In genomic region chr10:103969436-103969835, GRCh38 we compare ENCODE assay signal across 9 cellular contexts. TPM values are rescaled to one million over a fixed set of nuclear protein-coding genes. Genes with fewer than 3 reads are reported as not detected.
A peak's percentile ranks its signal among the peaks of the same experiment; 100 is the strongest.
DNase-seq lines count a peak whose midpoint lies in the region; ATAC-seq, FAIRE-seq and TF ChIP-seq lines count a peak whose summit lies in the region.
"Had no signal": no experiment of that assay in that cellular context is flagged by ENCODE, and none has a peak within 500 bp of the region (broad histone marks: within the 10 kb centered on the region; RNA-seq: fewer than 3 reads in every experiment).

No MANE protein-coding gene starts in this region.

- peak; percentile 26 for FAIRE-seq in GM12891 (lab: Jason Lieb, UNC)

- peak overlapping the region; percentile 64 for H3K4me3 ChIP-seq in skeletal muscle cell (ENCODE audit: low read depth, low read length)

- TF ChIP-seq POLR2A in GM12891 (IDR thresholded peaks at IDR 0.05; ENCODE audit: low read depth, low read length) = no peak

- no peak for DNase-seq in GM12891 (ENCODE audit: insufficient read length, low spot score)
- peak; percentile 48 for DNase-seq in SK-MEL-5 (ENCODE audit: low read depth, low spot score)
- peak; percentile 9 for DNase-seq in fibroblast of peridontal ligament (ENCODE audit: extremely low read depth)
- DNase-seq in skeletal muscle cell (ENCODE audit: low read depth) = no peak
- no peak for DNase-seq in SHP77 (lab: John Stamatoyannopoulos, UW)
- DNase-seq in NCI-H2227 (lab: John Stamatoyannopoulos, UW; ENCODE audit: unreplicated experiment) = no peak

- in situ Hi-C loops in SK-MEL-5 (cut with HindIII; ENCODE audit: low pct_unique_long_range_greater_than_20kb, low sequenced_read_pairs) = no loop called here

- ATAC-seq in HG03095 (IDR thresholded peaks at IDR 0.05; ENCODE audit: unreplicated experiment) = no peak
- ATAC-seq in HG02588 (IDR thresholded peaks at IDR 0.05; ENCODE audit: unreplicated experiment) = no peak
- ATAC-seq: esophagus mucosa had no signal

TF ChIP-seq in GM12891, 5 proteins besides CTCF, POLR2A, EP300 and RAD21:
- TF ChIP-seq POLR2AphosphoS5 (IDR thresholded peaks at IDR 0.05; ENCODE audit: low read depth, low read length) = no peak
- TF ChIP-seq POU2F2 (IDR thresholded peaks at IDR 0.05; ENCODE audit: low read depth, low read length) = no peak
- no peak for TF ChIP-seq TAF1 (IDR thresholded peaks at IDR 0.05; ENCODE audit: low read depth, low read length)
- TF ChIP-seq PAX5 (IDR thresholded peaks at IDR 0.05; ENCODE audit: insufficient read depth, low read length, severe bottlenecking) = no peak
- TF ChIP-seq SPI1 (IDR thresholded peaks at IDR 0.05; ENCODE audit: low read depth, low read length) = no peak

RNA-seq across cellular contexts. Expression of gene SLK, which starts 2.5 kb away (rescaled TPM):
- 6.1 TPM for polyA plus RNA-seq in GM12891 (2012; ENCODE audit: low read depth, missing spikeins)
- total RNA-seq in SK-MEL-5 (2014; rRNA removed; shearing (Covaris generic)) = 29.0 and 31.6 TPM in 2 replicates
- polyA plus RNA-seq in SK-MEL-5 (2015; cell fraction: cytosol; rRNA removed) = 8.7 and 11.9 TPM in 2 replicates
- 7.9 and 11.4 TPM in 2 replicates for polyA plus RNA-seq in SK-MEL-5 (2015; cell fraction: nucleus; rRNA removed)

RNA-seq across cellular contexts. Expression of gene STN1, which starts 51.5 kb away (rescaled TPM):
- 19.4 TPM for polyA plus RNA-seq in GM12891 (2012; ENCODE audit: low read depth, missing spikeins)
- 20.4 and 23.6 TPM in 2 replicates for total RNA-seq in SK-MEL-5 (2014; rRNA removed; shearing (Covaris generic))
- 13.5 and 13.8 TPM in 2 replicates for polyA plus RNA-seq in SK-MEL-5 (2015; cell fraction: cytosol; rRNA removed)
- 6.7 and 8.0 TPM in 2 replicates for polyA plus RNA-seq in SK-MEL-5 (2015; cell fraction: nucleus; rRNA removed)

Comparison
In these comparisons a context has a peak if more than half of its experiments do, and no peak if none do; other contexts are left out.
1. DNase-seq: peak in SK-MEL-5 (single experiment) and fibroblast of peridontal ligament (single experiment); none in GM12891 (single experiment), skeletal muscle cell (single experiment), SHP77 (0 of 2) and NCI-H2227 (single experiment).